In genomic region chrX:13376857-13377441, GRCh38 we compare ENCODE assay signal across 9 cellular contexts. TPM values are rescaled to one million over a fixed set of nuclear protein-coding genes. Genes with fewer than 3 reads are reported as not detected.
DNase-seq lines count a peak whose midpoint lies in the region; ATAC-seq and TF ChIP-seq lines count a peak whose summit lies in the region.
"Had no signal": no experiment of that assay in that cellular context is flagged by ENCODE, and none has a peak within 500 bp of the region (broad histone marks: within the 10 kb centered on the region; RNA-seq: fewer than 3 reads in every experiment).

No MANE protein-coding gene starts in this region.

- CTCF ChIA-PET in activated CD4-positive, alpha-beta T cell treated with anti-CD3 and anti-CD28 coated beads for 36 hours (lab: Charles Lee): interaction anchor here (1.3 kb wide), 1 partner anchor 111 kb away, joined by 3 read pairs; no protein-coding TSS in a partner anchor
- CTCF ChIA-PET in GM10248 (lab: Yijun Ruan, JAX): interaction anchor here (1.6 kb wide), 1 partner anchor 30 kb away, joined by 3 read pairs; no protein-coding TSS in a partner anchor

- peak; percentile 52 for ATAC-seq in activated CD4-positive, alpha-beta T cell treated with anti-CD3 and anti-CD28 coated beads for 36 hours
- ATAC-seq in stimulated activated effector memory CD8-positive, alpha-beta T cell treated with anti-CD3 and anti-CD28 coated beads, Interleukin-12 subunit alpha, Interleukin-12 subunit beta, amount 100 ng/mL, for 72 hours: peak; percentile 27
- ATAC-seq in GM21576 (IDR thresholded peaks at IDR 0.05; ENCODE audit: unreplicated experiment) (no peak), GM19467 (IDR thresholded peaks at IDR 0.05; ENCODE audit: unreplicated experiment) (no peak)

- TF ChIP-seq POLR2A in esophagus squamous epithelium (IDR thresholded peaks at IDR 0.05): no peak

- intact Hi-C loops in activated CD4-positive, alpha-beta T cell treated with anti-CD3 and anti-CD28 coated beads for 36 hours (cut with DNase I, micrococcal nuclease): loop anchor here in 1 of 2 experiments (10.0 kb wide), 2 partner anchors 282 to 402 kb away; partner anchors contain the start of gene TMSB4X
- intact Hi-C loops in esophagus squamous epithelium (cut with DNase I): no loop called here

- H3K27ac ChIP-seq in esophagus squamous epithelium: peak overlapping the region; percentile 58 to 81 (median 70)

- no peaks in the 10 kb centered on the region for H3K27me3 Mint-ChIP-seq in activated CD4-positive, alpha-beta T cell treated with anti-CD3 and anti-CD28 coated beads for 36 hours

- no peaks in the 10 kb centered on the region for H3K9me3 Mint-ChIP-seq in activated CD4-positive, alpha-beta T cell treated with anti-CD3 and anti-CD28 coated beads for 36 hours (ENCODE audit: low read depth)
- no peaks in the 10 kb centered on the region for H3K9me3 Mint-ChIP-seq in stimulated activated effector memory CD8-positive, alpha-beta T cell treated with anti-CD3 and anti-CD28 coated beads, Interleukin-12 subunit alpha, Interleukin-12 subunit beta, amount 100 ng/mL, for 72 hours

- H3K27me3 ChIP-seq in esophagus squamous epithelium: no peaks in the 10 kb centered on the region

- TF ChIP-seq CTCF in esophagus squamous epithelium (IDR thresholded peaks at IDR 0.05): no peak
- TF ChIP-seq CTCF in GM10248 (IDR thresholded peaks at IDR 0.05; ENCODE audit: control extremely low read depth, extremely low read depth, low read depth, missing control alignments): no peak

- H3K36me3 ChIP-seq in esophagus squamous epithelium: no peaks in the 10 kb centered on the region

- H3K4me1 ChIP-seq in esophagus squamous epithelium: peaks cover 0 to 45% (median 7%) of the 10 kb centered on the region in 3 donors
- H3K4me1 ChIP-seq: Caco-2 had no signal

- peaks cover 30% of the 10 kb centered on the region for H3K4me1 Mint-ChIP-seq in activated CD4-positive, alpha-beta T cell treated with anti-CD3 and anti-CD28 coated beads for 36 hours
- peaks cover 36% of the 10 kb centered on the region for H3K4me1 Mint-ChIP-seq in stimulated activated effector memory CD8-positive, alpha-beta T cell treated with anti-CD3 and anti-CD28 coated beads, Interleukin-12 subunit alpha, Interleukin-12 subunit beta, amount 100 ng/mL, for 72 hours

- POLR2A ChIA-PET in activated CD4-positive, alpha-beta T cell treated with anti-CD3 and anti-CD28 coated beads for 36 hours (lab: Charles Lee): interaction anchor here (0.6 kb wide), 1 partner anchor 39 kb away, joined by 4 read pairs; no protein-coding TSS in a partner anchor
- POLR2A ChIA-PET in GM10248 (lab: Yijun Ruan, JAX): no interaction called here

- H3K4me3 ChIP-seq in esophagus squamous epithelium: no peak overlapping the region

- no peaks in the 10 kb centered on the region for H3K9me3 ChIP-seq in esophagus squamous epithelium
- H3K9me3 ChIP-seq: Caco-2 had no signal

- WGBS in esophagus squamous epithelium, 2 donors: 11 to 32% methylated on average over 4 to 8 of the region's 8 CpGs

- peak; percentile 32 for DNase-seq in activated CD4-positive, alpha-beta T cell treated with anti-CD3 and anti-CD28 coated beads for 36 hours
- no peak for DNase-seq in activated CD4-positive, alpha-beta T cell treated with anti-CD3 and anti-CD28 coated beads, Interleukin-2, amount 50 U/mL, for 1 hour
- DNase-seq in NCI-H524 (lab: John Stamatoyannopoulos, UW) (peak; percentile 92 to 98), esophagus squamous epithelium (lab: John Stamatoyannopoulos, UW) (no peak), GM10248 (ENCODE audit: extremely low spot score) (no peak)
- DNase-seq in stimulated activated effector memory CD8-positive, alpha-beta T cell treated with anti-CD3 and anti-CD28 coated beads, Interleukin-12 subunit alpha, Interleukin-12 subunit beta, amount 100 ng/mL, for 72 hours (ENCODE audit: low spot score in 2 of 2): no peak
- DNase-seq: Caco-2 had no signal

- peak overlapping the region; percentile 7 for H3K27ac Mint-ChIP-seq in activated CD4-positive, alpha-beta T cell treated with anti-CD3 and anti-CD28 coated beads for 36 hours
- H3K27ac Mint-ChIP-seq in stimulated activated effector memory CD8-positive, alpha-beta T cell treated with anti-CD3 and anti-CD28 coated beads, Interleukin-12 subunit alpha, Interleukin-12 subunit beta, amount 100 ng/mL, for 72 hours: peak overlapping the region; percentile 46

- H3K4me3 Mint-ChIP-seq in activated CD4-positive, alpha-beta T cell treated with anti-CD3 and anti-CD28 coated beads for 36 hours: no peak overlapping the region
- H3K4me3 Mint-ChIP-seq in stimulated activated effector memory CD8-positive, alpha-beta T cell treated with anti-CD3 and anti-CD28 coated beads, Interleukin-12 subunit alpha, Interleukin-12 subunit beta, amount 100 ng/mL, for 72 hours: no peak overlapping the region

- H3K36me3 Mint-ChIP-seq in activated CD4-positive, alpha-beta T cell treated with anti-CD3 and anti-CD28 coated beads for 36 hours (ENCODE audit: low read depth): no peaks in the 10 kb centered on the region
- H3K36me3 Mint-ChIP-seq in stimulated activated effector memory CD8-positive, alpha-beta T cell treated with anti-CD3 and anti-CD28 coated beads, Interleukin-12 subunit alpha, Interleukin-12 subunit beta, amount 100 ng/mL, for 72 hours: no peaks in the 10 kb centered on the region

RNA-seq across cellular contexts. Expression of gene ATXN3L, which starts 57.1 kb away (rescaled TPM):
- not detected for total RNA-seq in activated CD4-positive, alpha-beta T cell treated with anti-CD3 and anti-CD28 coated beads for 36 hours
- not detected for total RNA-seq in esophagus squamous epithelium
- total RNA-seq: Caco-2 had no signal

Comparison
In these comparisons a context has a peak if more than half of its experiments do, and no peak if none do; other contexts are left out.
1. DNase-seq: peak in activated CD4-positive, alpha-beta T cell treated with anti-CD3 and anti-CD28 coated beads for 36 hours (single experiment) and NCI-H524 (2 of 2); none in activated CD4-positive, alpha-beta T cell treated with anti-CD3 and anti-CD28 coated beads, Interleukin-2, amount 50 U/mL, for 1 hour (single experiment), esophagus squamous epithelium (single experiment), stimulated activated effector memory CD8-positive, alpha-beta T cell treated with anti-CD3 and anti-CD28 coated beads, Interleukin-12 subunit alpha, Interleukin-12 subunit beta, amount 100 ng/mL, for 72 hours (0 of 2) and GM10248 (single experiment).
2. ATAC-seq: peak in activated CD4-positive, alpha-beta T cell treated with anti-CD3 and anti-CD28 coated beads for 36 hours (single experiment) and stimulated activated effector memory CD8-positive, alpha-beta T cell treated with anti-CD3 and anti-CD28 coated beads, Interleukin-12 subunit alpha, Interleukin-12 subunit beta, amount 100 ng/mL, for 72 hours (single experiment); none in GM21576 (single experiment) and GM19467 (single experiment).